In genomic region chr1:102318104-102318806, GRCh38 we compare ENCODE assay signal across 32 cellular contexts.
DNase-seq lines count a peak whose midpoint lies in the region; ATAC-seq, FAIRE-seq and TF ChIP-seq lines count a peak whose summit lies in the region.
"Had no signal": no experiment of that assay in that cellular context is flagged by ENCODE, and none has a peak within 500 bp of the region (broad histone marks: within the 10 kb centered on the region; RNA-seq: fewer than 3 reads in every experiment).

No MANE protein-coding gene starts in this region.

- H3K79me2 ChIP-seq in HepG2 (ENCODE audit: insufficient read depth, low read length) (no peaks in the 10 kb centered on the region), neural cell (replicated peaks; ENCODE audit: insufficient read depth, low read length) (no peaks in the 10 kb centered on the region)

- DNase-seq in HepG2 (ENCODE audit: low spot score) (no peak), right lobe of liver (no peak), dorsolateral prefrontal cortex (no peak)
- DNase-seq: 8988T; ACHN; AML-193; BE2C; C1 segment of cervical spinal cord; Caco-2; Calu3; CD4-positive, alpha-beta memory T cell; CD4-positive, alpha-beta T cell; CD4-positive, CD25-positive, alpha-beta regulatory T cell; CD8-positive, alpha-beta memory T cell; CD8-positive, alpha-beta T cell; COR-L47; DMS 273 treated with DMSO at 0.1 percent for 48 hours; DMS153; DMS53; DMS79; DMS79 treated with DMSO at 0.1 percent for 48 hours; DND-41; EL had no signal

- H3K4me2 ChIP-seq in HepG2 (ENCODE audit: low read depth, low read length) (no peak overlapping the region), neural cell (ENCODE audit: low read length) (no peak overlapping the region)
- H3K4me2 ChIP-seq: A549; BLaER1; BLaER1 treated with 17β-estradiol and CSF1 and Interleukin-3, amounts not matched to agents 10 nM and 100 nM had no signal

- TF ChIP-seq CTCF in HepG2 (CRISPR knock-in tag; IDR thresholded peaks at IDR 0.05) (no peak), right lobe of liver (IDR thresholded peaks at IDR 0.05) (no peak), HEK293 (tag by site-specific recombination; IDR thresholded peaks at IDR 0.05) (no peak), neural cell (IDR thresholded peaks at IDR 0.05; ENCODE audit: poor library complexity, severe bottlenecking) (no peak), dorsolateral prefrontal cortex (IDR thresholded peaks at IDR 0.05 in 54 of 56, conservative IDR thresholded peaks at IDR 0.05 in 2 of 56; ENCODE audit: low read depth in 1 of 56, partially characterized antibody in 56 of 56) (no peak)

- POLR2A ChIA-PET in HepG2 (lab: Yijun Ruan, JAX) (no interaction called here), HEK293 (lab: Yijun Ruan, JAX) (no interaction called here)

- TF ChIP-seq RAD21 in HepG2 (CRISPR knock-in tag; IDR thresholded peaks at IDR 0.05), result no peak
- no peak for TF ChIP-seq RAD21 in neural cell (conservative IDR thresholded peaks at IDR 0.05)

- no peaks in the 10 kb centered on the region for H3K36me3 ChIP-seq in HepG2 (replicated peaks in 1 of 2; ENCODE audit: control insufficient read depth in 1 of 2, insufficient read depth in 2 of 2, low read length in 2 of 2)
- H3K36me3 ChIP-seq in right lobe of liver, result no peaks in the 10 kb centered on the region
- no peaks in the 10 kb centered on the region for H3K36me3 ChIP-seq in HEK293 (ENCODE audit: control insufficient read depth in 2 of 2, insufficient read depth in 1 of 2, low read length in 2 of 2)
- H3K36me3 ChIP-seq in neural cell (ENCODE audit: insufficient read depth, low read length), result no peaks in the 10 kb centered on the region
- H3K36me3 ChIP-seq: BE2C; BLaER1; BLaER1 treated with 17β-estradiol and CSF1 and Interleukin-3, amounts not matched to agents 10 nM and 100 nM had no signal

- TF ChIP-seq EP300 in HepG2 (IDR thresholded peaks at IDR 0.05; ENCODE audit: low read depth in 2 of 2, low read length in 2 of 2) (no peak), HepG2 (CRISPR knock-in tag; IDR thresholded peaks at IDR 0.05; ENCODE audit: borderline replicate concordance) (no peak), neural cell (conservative IDR thresholded peaks at IDR 0.05; ENCODE audit: poor library complexity, severe bottlenecking) (peak; percentile 82)

- BruUV-seq in HepG2 (replicated peaks; lab: Mats Ljungman, UMichigan), result no TSS peak

- intact Hi-C loops in HepG2 (cut with micrococcal nuclease; ENCODE audit: unreplicated experiment), result no loop called here
- intact Hi-C loops in right lobe of liver (cut with DNase I), result no loop called here
- intact Hi-C loops in dorsolateral prefrontal cortex (cut with DNase I), result no loop called here

- CTCF ChIA-PET in HepG2 (lab: Yijun Ruan, JAX; ENCODE audit: low intra/inter-chr PET ratio, low total read pairs) (no interaction called here), HEK293 (lab: Yijun Ruan, JAX) (no interaction called here)

- H3K27ac ChIP-seq in HepG2 (ENCODE audit: extremely low read length, insufficient read depth, low read length) (no peak overlapping the region), right lobe of liver (no peak overlapping the region), HEK293 (ENCODE audit: extremely low read depth, low read depth, low read length) (no peak overlapping the region), neural cell (ENCODE audit: low read length) (no peak overlapping the region), dorsolateral prefrontal cortex (no peak overlapping the region)
- H3K27ac ChIP-seq: 22Rv1; A549; BLaER1; BLaER1 treated with 17β-estradiol and CSF1 and Interleukin-3, amounts not matched to agents 10 nM and 100 nM; C4-2B had no signal

- H4K20me1 ChIP-seq in HepG2 (ENCODE audit: insufficient read depth, low read length), result no peaks in the 10 kb centered on the region
- no peaks in the 10 kb centered on the region for H4K20me1 ChIP-seq in neural cell (ENCODE audit: insufficient read depth)
- H4K20me1 ChIP-seq: BLaER1; BLaER1 treated with 17β-estradiol and CSF1 and Interleukin-3, amounts not matched to agents 10 nM and 100 nM had no signal

- H3K9ac ChIP-seq in HepG2 (ENCODE audit: insufficient read depth, low read depth, low read length) (no peak overlapping the region), neural cell (ENCODE audit: low read length) (no peak overlapping the region)
- H3K9ac ChIP-seq: BLaER1; BLaER1 treated with 17β-estradiol and CSF1 and Interleukin-3, amounts not matched to agents 10 nM and 100 nM had no signal

- H3K9me3 ChIP-seq in HepG2 (ENCODE audit: low read length) (peaks cover 29% of the 10 kb centered on the region), right lobe of liver (no peaks in the 10 kb centered on the region), HEK293 (ENCODE audit: control insufficient read depth, insufficient read depth, low read depth, low read length) (no peaks in the 10 kb centered on the region), neural cell (ENCODE audit: low read length) (no peaks in the 10 kb centered on the region)
- H3K9me3 ChIP-seq: A549; BE2C; BLaER1; BLaER1 treated with 17β-estradiol and CSF1 and Interleukin-3, amounts not matched to agents 10 nM and 100 nM; Caco-2 had no signal

- no peaks in the 10 kb centered on the region for H3K4me1 ChIP-seq in HepG2 (ENCODE audit: insufficient read depth, low read length)
- no peaks in the 10 kb centered on the region for H3K4me1 ChIP-seq in right lobe of liver
- no peaks in the 10 kb centered on the region for H3K4me1 ChIP-seq in HEK293 (ENCODE audit: control insufficient read depth, insufficient read depth, low read length)
- H3K4me1 ChIP-seq: A549; BE2C; BLaER1; BLaER1 treated with 17β-estradiol and CSF1 and Interleukin-3, amounts not matched to agents 10 nM and 100 nM; Caco-2 had no signal

- H3F3A ChIP-seq in neural cell (ENCODE audit: insufficient read depth, low read length, poor library complexity, severe bottlenecking), result no peaks in the 10 kb centered on the region

- H3K9me2 ChIP-seq in neural cell (ENCODE audit: insufficient read depth, low read length), result no peaks in the 10 kb centered on the region

- ATAC-seq in HepG2 (no peak), right lobe of liver (no peak), HG03439 (IDR thresholded peaks at IDR 0.05; ENCODE audit: unreplicated experiment) (no peak)
- ATAC-seq: A549; CD8-positive, alpha-beta T cell had no signal

- TF ChIP-seq POLR2A in HepG2 (IDR thresholded peaks at IDR 0.05; ENCODE audit: insufficient read depth in 1 of 2, low read depth in 2 of 2, low read length in 2 of 2), result no peak
- TF ChIP-seq POLR2A in right lobe of liver (IDR thresholded peaks at IDR 0.05), result no peak

- H2AFZ ChIP-seq in HepG2 (ENCODE audit: low read length) (no peak overlapping the region), neural cell (ENCODE audit: low read depth, low read length) (no peak overlapping the region)

- WGBS in HepG2 (ENCODE audit: low lambda C conversion rate), result 17% methylated on average over 4 of the region's 4 CpGs
- 54% methylated on average over 4 of the region's 4 CpGs for WGBS in right lobe of liver (ENCODE audit: insufficient coverage, low coverage, low lambda C conversion rate, missing lambda C conversion rate)

- in situ Hi-C loops in HepG2 (cut with HindIII; ENCODE audit: extremely low pct_ligation_motif_present, low pct_unique_long_range_greater_than_20kb), result no loop called here

- H3K27me3 ChIP-seq in HepG2 (ENCODE audit: control insufficient read depth in 1 of 2, insufficient read depth in 2 of 2, low read length in 2 of 2) (no peaks in the 10 kb centered on the region), right lobe of liver (no peaks in the 10 kb centered on the region), neural cell (ENCODE audit: insufficient read depth, low read depth, low read length) (no peaks in the 10 kb centered on the region), dorsolateral prefrontal cortex (no peaks in the 10 kb centered on the region)
- H3K27me3 ChIP-seq: BE2C; BLaER1; BLaER1 treated with 17β-estradiol and CSF1 and Interleukin-3, amounts not matched to agents 10 nM and 100 nM had no signal

- H3K4me3 ChIP-seq in HepG2 (replicated peaks in 1 of 3; ENCODE audit: insufficient read depth in 1 of 3, low read depth in 2 of 3, low read length in 3 of 3), result no peak overlapping the region
- no peak overlapping the region for H3K4me3 ChIP-seq in right lobe of liver
- H3K4me3 ChIP-seq in HEK293 (ENCODE audit: low read depth, low read length), result no peak overlapping the region
- no peak overlapping the region for H3K4me3 ChIP-seq in neural cell (ENCODE audit: low read length)
- H3K4me3 ChIP-seq in dorsolateral prefrontal cortex, result no peak overlapping the region
- H3K4me3 ChIP-seq: A549; BLaER1; BLaER1 treated with 17β-estradiol and CSF1 and Interleukin-3, amounts not matched to agents 10 nM and 100 nM had no signal

- no peak for FAIRE-seq in HepG2 (lab: Jason Lieb, UNC)
- FAIRE-seq: A204.1, A549 had no signal

TF ChIP-seq in HepG2, 621 proteins besides CTCF, POLR2A, EP300 and RAD21 (continues in another document):
- no peak for TF ChIP-seq REL (CRISPR knock-in tag; conservative IDR thresholded peaks at IDR 0.05)
- no peak for TF ChIP-seq DBP (CRISPR knock-in tag; IDR thresholded peaks at IDR 0.05; ENCODE audit: not compliant biosample characterization)

TF ChIP-seq in HEK293, 187 proteins besides CTCF, POLR2A, EP300 and RAD21 (continues in another document):
- TF ChIP-seq ZNF202 (tag by site-specific recombination; IDR thresholded peaks at IDR 0.05; ENCODE audit: borderline replicate concordance) (no peak), YY1 (tag by site-specific recombination; IDR thresholded peaks at IDR 0.05) (no peak)

TF ChIP-seq in neural cell, 6 proteins besides CTCF, POLR2A, EP300 and RAD21:
- no peak for TF ChIP-seq TAF1 (IDR thresholded peaks at IDR 0.05; ENCODE audit: low read depth)
- peak; percentile 82 for TF ChIP-seq POLR2AphosphoS5 (IDR thresholded peaks at IDR 0.05)

Comparison
In these comparisons a context has a peak if more than half of its experiments do, and no peak if none do; other contexts are left out.
1. Of the 63 proteins assayed by ChIP-seq in both HepG2 and HEK293: peak only in HepG2: none; only in HEK293: ATF2; in both: none; in neither: 62.